In the genomic region with DNA sequence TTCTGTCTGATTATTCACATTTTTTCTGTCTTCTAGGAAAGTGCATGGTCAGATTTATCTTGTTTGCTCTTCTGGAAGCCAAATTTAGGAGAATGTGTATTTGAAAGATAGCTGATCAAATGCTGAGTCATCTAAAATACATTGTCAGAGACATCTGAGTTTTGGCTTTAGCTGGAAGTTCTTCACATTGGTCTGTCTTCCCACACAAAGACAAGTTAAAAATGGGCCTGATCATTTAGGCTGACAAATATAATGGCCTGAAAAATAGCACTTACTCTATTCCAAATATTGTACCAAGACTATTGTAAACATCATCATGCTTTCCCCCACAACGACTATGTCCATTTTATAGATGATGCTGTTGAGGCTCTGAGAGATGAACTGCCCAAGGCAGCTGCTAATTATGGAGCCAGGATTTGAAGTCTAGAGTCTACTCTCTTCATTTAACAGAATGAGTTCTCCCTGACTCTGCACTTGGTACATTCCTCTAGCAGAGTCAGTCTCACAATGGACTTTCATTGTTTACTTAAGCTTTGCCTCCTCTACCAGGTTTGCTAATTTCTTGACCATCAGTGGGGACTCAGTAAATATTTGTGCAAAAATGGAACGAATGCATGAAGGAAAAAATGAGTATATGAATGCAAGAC, we compare ENCODE assay signal across 1 cellular context.
TF ChIP-seq lines count a peak whose summit lies in the region.

No MANE protein-coding gene starts in this region.

TF ChIP-seq in HepG2, 621 proteins besides CTCF, POLR2A, EP300 and RAD21 (continued from another document):
- TF ChIP-seq, protein P1, sequence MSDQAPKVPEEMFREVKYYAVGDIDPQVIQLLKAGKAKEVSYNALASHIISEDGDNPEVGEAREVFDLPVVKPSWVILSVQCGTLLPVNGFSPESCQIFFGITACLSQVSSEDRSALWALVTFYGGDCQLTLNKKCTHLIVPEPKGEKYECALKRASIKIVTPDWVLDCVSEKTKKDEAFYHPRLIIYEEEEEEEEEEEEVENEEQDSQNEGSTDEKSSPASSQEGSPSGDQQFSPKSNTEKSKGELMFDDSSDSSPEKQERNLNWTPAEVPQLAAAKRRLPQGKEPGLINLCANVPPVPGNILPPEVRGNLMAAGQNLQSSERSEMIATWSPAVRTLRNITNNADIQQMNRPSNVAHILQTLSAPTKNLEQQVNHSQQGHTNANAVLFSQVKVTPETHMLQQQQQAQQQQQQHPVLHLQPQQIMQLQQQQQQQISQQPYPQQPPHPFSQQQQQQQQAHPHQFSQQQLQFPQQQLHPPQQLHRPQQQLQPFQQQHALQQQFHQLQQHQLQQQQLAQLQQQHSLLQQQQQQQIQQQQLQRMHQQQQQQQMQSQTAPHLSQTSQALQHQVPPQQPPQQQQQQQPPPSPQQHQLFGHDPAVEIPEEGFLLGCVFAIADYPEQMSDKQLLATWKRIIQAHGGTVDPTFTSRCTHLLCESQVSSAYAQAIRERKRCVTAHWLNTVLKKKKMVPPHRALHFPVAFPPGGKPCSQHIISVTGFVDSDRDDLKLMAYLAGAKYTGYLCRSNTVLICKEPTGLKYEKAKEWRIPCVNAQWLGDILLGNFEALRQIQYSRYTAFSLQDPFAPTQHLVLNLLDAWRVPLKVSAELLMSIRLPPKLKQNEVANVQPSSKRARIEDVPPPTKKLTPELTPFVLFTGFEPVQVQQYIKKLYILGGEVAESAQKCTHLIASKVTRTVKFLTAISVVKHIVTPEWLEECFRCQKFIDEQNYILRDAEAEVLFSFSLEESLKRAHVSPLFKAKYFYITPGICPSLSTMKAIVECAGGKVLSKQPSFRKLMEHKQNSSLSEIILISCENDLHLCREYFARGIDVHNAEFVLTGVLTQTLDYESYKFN (CRISPR knock-in tag; conservative IDR thresholded peaks at IDR 0.05) = 0 out of 2 replicates have a peak, but pooled peaks have one; percentile 17
- TF ChIP-seq ZKSCAN8 (CRISPR knock-in tag; IDR thresholded peaks at IDR 0.05; ENCODE audit: borderline replicate concordance) (no peak), ELF4 (CRISPR knock-in tag; IDR thresholded peaks at IDR 0.05; ENCODE audit: borderline replicate concordance) (no peak), HNF4A (CRISPR knock-in tag; IDR thresholded peaks at IDR 0.05) (peak; percentile 62), HOXA5 (CRISPR knock-in tag; IDR thresholded peaks at IDR 0.05) (no peak), ZNF207 (IDR thresholded peaks at IDR 0.05; ENCODE audit: borderline replicate concordance) (no peak), FOXA3 (CRISPR knock-in tag; IDR thresholded peaks at IDR 0.05) (peak; percentile 71), ZNF512 (CRISPR knock-in tag; IDR thresholded peaks at IDR 0.05) (no peak), TMF1 (CRISPR knock-in tag; IDR thresholded peaks at IDR 0.05; ENCODE audit: low read depth) (no peak), RBM39 (IDR thresholded peaks at IDR 0.05; ENCODE audit: low read depth, low read length, poor library complexity, severe bottlenecking) (no peak), ZNF619 (CRISPR knock-in tag; IDR thresholded peaks at IDR 0.05) (no peak), FOXP1 (IDR thresholded peaks at IDR 0.05) (no peak), FOXP1 (CRISPR knock-in tag; IDR thresholded peaks at IDR 0.05) (0 out of 2 replicates have a peak, but pooled peaks have one; percentile 27), ZNF24 (IDR thresholded peaks at IDR 0.05) (peak; percentile 85), NRL (CRISPR knock-in tag; IDR thresholded peaks at IDR 0.05; ENCODE audit: borderline replicate concordance) (no peak), ETV6 (CRISPR knock-in tag; conservative IDR thresholded peaks at IDR 0.05) (no peak)
- TF ChIP-seq, protein P2, sequence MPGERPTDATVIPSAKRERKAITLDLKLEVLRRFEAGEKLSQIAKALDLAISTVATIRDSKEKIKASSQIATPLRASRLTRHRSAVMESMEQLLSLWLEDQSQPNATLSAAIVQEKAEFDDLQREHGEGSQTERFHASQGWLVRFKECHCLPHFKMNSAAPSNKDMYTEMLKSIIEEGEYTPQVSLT (CRISPR knock-in tag; IDR thresholded peaks at IDR 0.05; ENCODE audit: borderline replicate concordance, low read depth) = no peak
TF ChIP-seq in HepG2: peak in this region for 15.
